Comparison of ENCODE assay signal across 10 cellular contexts in the genomic region with DNA sequence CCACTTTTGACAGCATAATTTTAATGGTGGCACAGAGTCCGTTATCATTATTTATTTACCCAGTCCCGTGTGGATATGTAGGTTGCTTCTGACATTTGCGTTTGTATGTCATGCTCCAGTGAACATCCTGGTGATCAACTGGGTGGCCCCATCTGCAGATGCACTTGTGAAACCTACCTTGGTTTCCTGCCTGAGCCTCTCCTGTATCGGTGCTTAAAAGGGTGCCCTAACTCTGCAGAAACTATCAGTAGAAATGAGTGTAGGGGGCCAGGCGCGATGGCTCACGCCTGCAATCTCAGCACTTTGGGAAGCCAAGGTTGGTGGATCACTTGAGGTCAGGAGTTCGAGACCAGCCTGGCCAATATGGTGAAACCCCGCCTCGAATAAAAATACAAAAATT.
DNase-seq lines count a peak whose midpoint lies in the region; ATAC-seq, FAIRE-seq and TF ChIP-seq lines count a peak whose summit lies in the region.
"Had no signal": no experiment of that assay in that cellular context is flagged by ENCODE, and none has a peak within 500 bp of the region (broad histone marks: within the 10 kb centered on the region; RNA-seq: fewer than 3 reads in every experiment).

No MANE protein-coding gene starts in this region.

- intact Hi-C loops in left colon (cut with DNase I, micrococcal nuclease): no loop called here

- H3K4me1 ChIP-seq in Loucy (ENCODE audit: insufficient read depth, low read length, poor library complexity, severe bottlenecking): peaks cover 16% of the 10 kb centered on the region

- no peak for TF ChIP-seq POLR2A in GM12892 (IDR thresholded peaks at IDR 0.05; ENCODE audit: low read depth, low read length)

- no peaks in the 10 kb centered on the region for H3K36me3 ChIP-seq in Loucy (ENCODE audit: insufficient read depth, low read length)

- ATAC-seq in GM21576 (IDR thresholded peaks at IDR 0.05; ENCODE audit: unreplicated experiment) (peak; percentile 64), left colon (peak; percentile 26)

- H4K20me1 ChIP-seq in Loucy (ENCODE audit: insufficient read depth, low read length, poor library complexity, severe bottlenecking): no peaks in the 10 kb centered on the region

- H3K79me2 ChIP-seq in Loucy (ENCODE audit: insufficient read depth, low read length): no peaks in the 10 kb centered on the region

- peak overlapping the region; percentile 70 for H3K4me2 ChIP-seq in Loucy (ENCODE audit: low read depth, low read length, poor library complexity, severe bottlenecking)

- peak; percentile 92 for FAIRE-seq in GM12892 (lab: Jason Lieb, UNC)

- TF ChIP-seq CTCF in Loucy (conservative IDR thresholded peaks at IDR 0.05; ENCODE audit: low read length): no peak

- no peaks in the 10 kb centered on the region for H3K9me2 ChIP-seq in Loucy (replicated peaks; ENCODE audit: low read depth, low read length)

- H3K9ac ChIP-seq in Loucy (ENCODE audit: low read depth, low read length, poor library complexity, severe bottlenecking): no peak overlapping the region

- peak overlapping the region; percentile 47 for H3K4me3 ChIP-seq in Loucy (ENCODE audit: low read length, poor library complexity, severe bottlenecking)

- no peaks in the 10 kb centered on the region for H3K9me3 ChIP-seq in Loucy (ENCODE audit: insufficient read depth, low read depth, low read length)

- H3K27me3 ChIP-seq in Loucy (ENCODE audit: insufficient read depth, low read length, poor library complexity, severe bottlenecking): no peaks in the 10 kb centered on the region

- no peaks in the 10 kb centered on the region for H3F3A ChIP-seq in Loucy (ENCODE audit: low read depth)

- peak; percentile 63 for DNase-seq in GM12892 (ENCODE audit: insufficient read length)
- no peak for DNase-seq in left colon
- no peak for DNase-seq in iPS-NIHi7 (ENCODE audit: extremely low spot score)
- DNase-seq in AG08396 (ENCODE audit: low spot score): no peak
- no peak for DNase-seq in cerebellum (ENCODE audit: low spot score)
- no peak for DNase-seq in effector CD4-positive, alpha-beta T cell
- DNase-seq: cortex of kidney, mesendoderm had no signal

- H2AFZ ChIP-seq in Loucy (ENCODE audit: low read length): no peak overlapping the region
